6 cellular contexts compared by ENCODE assay signal in genomic region chr17:61522088-61522487, GRCh38.
"Had no signal": no experiment of that assay in that cellular context is flagged by ENCODE, and none has a peak within 500 bp of the region (broad histone marks: within the 10 kb centered on the region; RNA-seq: fewer than 3 reads in every experiment).

No MANE protein-coding gene starts in this region.

- FAIRE-seq: GM12891, GM12892, GM18507, GM19239 had no signal

- DNase-seq: GDM1, GF-D8 had no signal
